Comparison of ENCODE assay signal across 25 cellular contexts in the genomic region with DNA sequence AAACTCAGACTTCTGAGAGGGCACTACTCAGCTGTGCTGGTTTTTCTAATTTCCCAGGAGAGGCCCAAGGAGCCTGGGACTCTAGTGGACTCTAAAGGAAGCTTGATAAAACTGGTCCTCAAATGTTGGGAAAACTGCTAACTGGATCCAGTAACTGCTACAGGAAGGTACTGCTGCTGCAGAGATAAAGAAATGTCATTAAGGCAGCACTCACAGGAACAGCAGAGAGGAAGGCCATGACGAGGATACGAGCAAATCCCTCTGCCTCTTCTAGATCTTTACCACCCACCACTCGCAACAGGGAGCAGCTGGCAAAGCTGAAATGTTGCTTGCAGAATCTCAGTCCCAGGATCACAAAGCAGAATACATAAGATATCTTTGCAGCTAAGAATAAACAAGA.
"Had no signal": no experiment of that assay in that cellular context is flagged by ENCODE, and none has a peak within 500 bp of the region (broad histone marks: within the 10 kb centered on the region; RNA-seq: fewer than 3 reads in every experiment).

No MANE protein-coding gene starts in this region.

- H3K4me2 ChIP-seq: hepatocyte had no signal

- H2AFZ ChIP-seq: hepatocyte had no signal

- FAIRE-seq: bronchial epithelial cell, islet of Langerhans had no signal

- H3K4me1 ChIP-seq: spleen had no signal

- H3K4me3 ChIP-seq: coronary artery, hepatocyte, SK-N-MC, spleen, thoracic aorta had no signal

- H3K4me3 Mint-ChIP-seq: activated naive CD4-positive, alpha-beta T cell treated with anti-CD3 and anti-CD28 coated beads for 36 hours; activated naive CD8-positive, alpha-beta T cell treated with anti-CD3 and anti-CD28 coated beads, Interleukin-2, amount 10 ng/mL, durations not matched to agents 7 days and 5 days; activated T-cell treated with anti-CD3 and anti-CD28 coated beads, Interleukin-2, amount 50 U/mL, for 72 hours; endodermal cell; nephron; type B pancreatic cell; WTC11 had no signal

- H3K27ac Mint-ChIP-seq: activated naive CD4-positive, alpha-beta T cell treated with anti-CD3 and anti-CD28 coated beads for 36 hours; activated naive CD8-positive, alpha-beta T cell treated with anti-CD3 and anti-CD28 coated beads, Interleukin-2, amount 10 ng/mL, durations not matched to agents 7 days and 5 days; activated T-cell treated with anti-CD3 and anti-CD28 coated beads, Interleukin-2, amount 50 U/mL, for 72 hours; endodermal cell; type B pancreatic cell; WTC11 had no signal

- H3K27me3 ChIP-seq: hepatocyte had no signal

- H3K36me3 Mint-ChIP-seq: activated naive CD8-positive, alpha-beta T cell treated with anti-CD3 and anti-CD28 coated beads, Interleukin-2, amount 10 ng/mL, durations not matched to agents 7 days and 5 days had no signal

- H3K27me3 Mint-ChIP-seq: type B pancreatic cell had no signal

- H3K36me3 ChIP-seq: spleen, thoracic aorta had no signal

- H3K9me3 ChIP-seq: thoracic aorta had no signal

- H3K9me3 Mint-ChIP-seq: activated naive CD4-positive, alpha-beta T cell treated with anti-CD3 and anti-CD28 coated beads for 36 hours; activated naive CD8-positive, alpha-beta T cell treated with anti-CD3 and anti-CD28 coated beads, Interleukin-2, amount 10 ng/mL, durations not matched to agents 7 days and 5 days; activated T-cell treated with anti-CD3 and anti-CD28 coated beads, Interleukin-2, amount 50 U/mL, for 72 hours; endodermal cell had no signal

- DNase-seq: activated CD8-positive, alpha-beta memory T cell treated with anti-CD3 and anti-CD28 coated beads for 24 hours; activated CD8-positive, alpha-beta memory T cell treated with anti-CD3 and anti-CD28 coated beads, Interleukin-2, amount 50 U/mL, for 4 hours; activated effector memory CD4-positive, alpha-beta T cell treated with Interleukin-2 at 50 U/mL for 16 hours; activated naive CD4-positive, alpha-beta T cell treated with anti-CD3 and anti-CD28 coated beads for 36 hours; activated naive CD8-positive, alpha-beta T cell treated with anti-CD3 and anti-CD28 coated beads, Interleukin-2, amount 10 ng/mL, durations not matched to agents 7 days and 5 days; activated T-cell treated with anti-CD3 and anti-CD28 coated beads, Interleukin-2, amount 50 U/mL, for 72 hours; amniotic stem cell; cerebellar nuclear complex; endodermal cell; left ventricle myocardium superior; mammary epithelial cell; nucleus accumbens; posterior cingulate gyrus; spleen; stimulated activated CD4-positive, alpha-beta T cell treated with anti-CD3 and anti-CD28 coated beads, Interleukin-4, amount 100 ng/mL, for 24 hours; stimulated activated naive CD4-positive, alpha-beta T cell treated with Interleukin-2 at 50 U/mL for 16 hours had no signal

- H3K27ac ChIP-seq: coronary artery, hepatocyte, SK-N-MC, spleen, thoracic aorta had no signal

- H3K4me1 Mint-ChIP-seq: activated naive CD8-positive, alpha-beta T cell treated with anti-CD3 and anti-CD28 coated beads, Interleukin-2, amount 10 ng/mL, durations not matched to agents 7 days and 5 days; nephron; WTC11 had no signal
